In genomic region chr10:50981904-50982303, GRCh38 we compare ENCODE assay signal across 22 cellular contexts.
DNase-seq lines count a peak whose midpoint lies in the region; ATAC-seq, FAIRE-seq and TF ChIP-seq lines count a peak whose summit lies in the region.
"Had no signal": no experiment of that assay in that cellular context is flagged by ENCODE, and none has a peak within 500 bp of the region (broad histone marks: within the 10 kb centered on the region; RNA-seq: fewer than 3 reads in every experiment).

No MANE protein-coding gene starts in this region.

- H4K91ac ChIP-seq in mesenchymal stem cell (ENCODE audit: low read length), result no peak overlapping the region

- no peak overlapping the region for H2BK15ac ChIP-seq in mesenchymal stem cell (ENCODE audit: low read depth, poor library complexity, severe bottlenecking)

- no peak overlapping the region for H4K8ac ChIP-seq in mesenchymal stem cell (ENCODE audit: low read length)

- peak overlapping the region; percentile 44 for H2BK5ac ChIP-seq in mesenchymal stem cell (ENCODE audit: low read depth, low read length, poor library complexity, severe bottlenecking)

- DNase-seq in left lung (no peak), mesenchymal stem cell (no peak), upper lobe of right lung (no peak), Kasumi-1 (lab: John Stamatoyannopoulos, UW) (no peak)
- no peak for DNase-seq in stimulated activated CD4-positive, alpha-beta T cell treated with anti-CD3 and anti-CD28 coated beads, Interleukin-1b, Interleukin-23, amount 100 ng/mL, for 48 hours
- DNase-seq: AML-193; Caco-2; Calu3; CD4-positive, alpha-beta T cell; CD8-positive, alpha-beta T cell; DMS79 treated with DMSO at 0.1 percent for 48 hours; GDM1 had no signal

- H2BK120ac ChIP-seq in mesenchymal stem cell (ENCODE audit: low read depth, low read length), result no peak overlapping the region

- H3K27me3 ChIP-seq in left lung (no peaks in the 10 kb centered on the region), mesenchymal stem cell (ENCODE audit: control insufficient read depth in 1 of 2, insufficient read depth in 1 of 2, low read length in 2 of 2) (no peaks in the 10 kb centered on the region), upper lobe of right lung (no peaks in the 10 kb centered on the region)
- H3K27me3 ChIP-seq: BLaER1 treated with 17β-estradiol and CSF1 and Interleukin-3, amounts not matched to agents 10 nM and 100 nM had no signal

- peak; percentile 23 for FAIRE-seq in G401.6 (lab: Jason Lieb, UNC)
- FAIRE-seq: A549, D721Med, GM12878, GM12892, GM18507 had no signal

- no peak overlapping the region for H3K4me2 ChIP-seq in mesenchymal stem cell (ENCODE audit: low read length, poor library complexity, severe bottlenecking)
- H3K4me2 ChIP-seq: A549; BLaER1 treated with 17β-estradiol and CSF1 and Interleukin-3, amounts not matched to agents 10 nM and 100 nM had no signal

- H3K79me1 ChIP-seq in mesenchymal stem cell (replicated peaks; ENCODE audit: low read length, poor library complexity, severe bottlenecking), result no peaks in the 10 kb centered on the region

- H3K9me3 ChIP-seq in left lung, result no peaks in the 10 kb centered on the region
- H3K9me3 ChIP-seq in mesenchymal stem cell (ENCODE audit: control insufficient read depth, low read length), result no peaks in the 10 kb centered on the region
- H3K9me3 ChIP-seq in upper lobe of right lung, result no peaks in the 10 kb centered on the region
- H3K9me3 ChIP-seq: A549; BLaER1 treated with 17β-estradiol and CSF1 and Interleukin-3, amounts not matched to agents 10 nM and 100 nM; Caco-2 had no signal

- no peak overlapping the region for H3K27ac ChIP-seq in left lung
- H3K27ac ChIP-seq in mesenchymal stem cell (ENCODE audit: low read length, poor library complexity, severe bottlenecking), result no peak overlapping the region
- no peak overlapping the region for H3K27ac ChIP-seq in upper lobe of right lung
- H3K27ac ChIP-seq: 22Rv1; A549; BLaER1 treated with 17β-estradiol and CSF1 and Interleukin-3, amounts not matched to agents 10 nM and 100 nM; C4-2B had no signal

- intact Hi-C loops in left lung (cut with DNase I), result no loop called here
- intact Hi-C loops in upper lobe of right lung (cut with DNase I), result no loop called here

- H2BK12ac ChIP-seq in mesenchymal stem cell (ENCODE audit: low read length in 2 of 2), result no peak overlapping the region

- ATAC-seq in left lung, result peak; percentile 58
- ATAC-seq in upper lobe of right lung, result peak; percentile 72
- ATAC-seq in HG03280 (IDR thresholded peaks at IDR 0.05; ENCODE audit: unreplicated experiment), result no peak
- ATAC-seq: A549; CD8-positive, alpha-beta T cell; GM12878 had no signal

- no peak overlapping the region for H2AK5ac ChIP-seq in mesenchymal stem cell (ENCODE audit: low read length, severe bottlenecking)

- H3K14ac ChIP-seq in mesenchymal stem cell (ENCODE audit: low read length in 2 of 2), result no peak overlapping the region

- no peak for TF ChIP-seq CTCF in left lung (IDR thresholded peaks at IDR 0.05)
- no peak for TF ChIP-seq CTCF in upper lobe of right lung (IDR thresholded peaks at IDR 0.05)

- H3K4ac ChIP-seq in mesenchymal stem cell (ENCODE audit: low read depth in 1 of 2, low read length in 2 of 2), result no peak overlapping the region

- H3K9ac ChIP-seq in mesenchymal stem cell (ENCODE audit: low read length), result no peak overlapping the region
- H3K9ac ChIP-seq: BLaER1 treated with 17β-estradiol and CSF1 and Interleukin-3, amounts not matched to agents 10 nM and 100 nM had no signal

- H3K4me3 ChIP-seq in left lung, result no peak overlapping the region
- H3K4me3 ChIP-seq in mesenchymal stem cell (ENCODE audit: insufficient read depth in 1 of 2, low read depth in 1 of 2, low read length in 2 of 2), result no peak overlapping the region
- H3K4me3 ChIP-seq in upper lobe of right lung, result no peak overlapping the region
- H3K4me3 ChIP-seq: A549; BLaER1 treated with 17β-estradiol and CSF1 and Interleukin-3, amounts not matched to agents 10 nM and 100 nM; GM12878 had no signal

- H2AFZ ChIP-seq in mesenchymal stem cell (ENCODE audit: low read depth, low read length), result no peak overlapping the region

- H3K18ac ChIP-seq in mesenchymal stem cell (ENCODE audit: low read depth in 1 of 2, low read length in 2 of 2), result no peak overlapping the region

- H3K4me1 ChIP-seq in left lung (no peaks in the 10 kb centered on the region), mesenchymal stem cell (ENCODE audit: control insufficient read depth, insufficient read depth, low read depth, low read length) (no peaks in the 10 kb centered on the region), upper lobe of right lung (no peaks in the 10 kb centered on the region)
- H3K4me1 ChIP-seq: A549; BLaER1 treated with 17β-estradiol and CSF1 and Interleukin-3, amounts not matched to agents 10 nM and 100 nM; Caco-2 had no signal

- H3K23ac ChIP-seq in mesenchymal stem cell (ENCODE audit: low read length in 2 of 2), result no peak overlapping the region

- H3K36me3 ChIP-seq in left lung (no peaks in the 10 kb centered on the region), mesenchymal stem cell (ENCODE audit: control insufficient read depth in 1 of 2, insufficient read depth in 2 of 2, low read depth in 1 of 2, low read length in 2 of 2) (no peaks in the 10 kb centered on the region), upper lobe of right lung (no peaks in the 10 kb centered on the region)
- H3K36me3 ChIP-seq: BLaER1 treated with 17β-estradiol and CSF1 and Interleukin-3, amounts not matched to agents 10 nM and 100 nM had no signal

- WGBS in mesenchymal stem cell, result 100% methylated on average over 1 of the region's 1 CpG
